13 cellular contexts compared by ENCODE assay signal in genomic region chr5:141839015-141839513, GRCh38. TPM values are rescaled to one million over a fixed set of nuclear protein-coding genes. Genes with fewer than 3 reads are reported as not detected.
DNase-seq lines count a peak whose midpoint lies in the region; ATAC-seq and TF ChIP-seq lines count a peak whose summit lies in the region.
"Had no signal": no experiment of that assay in that cellular context is flagged by ENCODE, and none has a peak within 500 bp of the region (broad histone marks: within the 10 kb centered on the region; RNA-seq: fewer than 3 reads in every experiment).

No MANE protein-coding gene starts in this region.

- H3K36me3 ChIP-seq in psoas muscle (ENCODE audit: insufficient read depth in 1 of 2, low read depth in 1 of 2): no peaks in the 10 kb centered on the region
- H3K36me3 ChIP-seq: sigmoid colon had no signal

- H3K9me3 ChIP-seq in psoas muscle: no peaks in the 10 kb centered on the region
- H3K9me3 ChIP-seq: mucosa of descending colon, sigmoid colon had no signal

- H3K27ac ChIP-seq in psoas muscle: peak overlapping the region; percentile 66

- peaks cover 19% of the 10 kb centered on the region for H3K4me1 ChIP-seq in psoas muscle

- intact Hi-C loops in psoas muscle (cut with DNase I): no loop called here

- 19 to 35% (median 35%) methylated on average over 11 of the region's 11 CpGs for WGBS in psoas muscle, 3 donors

- TF ChIP-seq CTCF in GM12864 (IDR thresholded peaks at IDR 0.05; ENCODE audit: low read depth, low read length, missing control alignments) (no peak), psoas muscle (IDR thresholded peaks at IDR 0.05) (no peak)

- DNase-seq in GM12864 (ENCODE audit: low read depth) (no peak), NCI-H2227 (lab: John Stamatoyannopoulos, UW; ENCODE audit: unreplicated experiment) (peak; percentile 84), fibroblast of peridontal ligament (ENCODE audit: extremely low read depth) (peak; percentile 12), psoas muscle (no peak), NCI-H2107 treated with DMSO at 0.1 percent for 48 hours (lab: John Stamatoyannopoulos, UW; ENCODE audit: unreplicated experiment) (no peak), HT-29 (ENCODE audit: low spot score) (no peak), midbrain (lab: John Stamatoyannopoulos, UW) (no peak), NCI-H2081 treated with DMSO at 0.1 percent for 48 hours (lab: John Stamatoyannopoulos, UW) (no peak)
- DNase-seq: activated effector memory CD4-positive, alpha-beta T cell treated with anti-CD3 and anti-CD28 coated beads, Interleukin-2, amount 50 U/mL, for 16 hours; CD4-positive, CD25-positive, alpha-beta regulatory T cell; mucosa of descending colon; NCI-H774; sigmoid colon had no signal

- H3K4me3 ChIP-seq in GM12864 (ENCODE audit: low read depth, low read length) (peak overlapping the region; percentile 22), psoas muscle (no peak overlapping the region)
- H3K4me3 ChIP-seq: mucosa of descending colon, sigmoid colon had no signal

- peaks cover 0 to 16% (median 0%) of the 10 kb centered on the region in 3 donors for H3K27me3 ChIP-seq in psoas muscle (ENCODE audit: insufficient read depth in 3 of 3, low read length in 2 of 3)

- peak in 3 of 4 donors; percentile 33 to 50 (median 40) for ATAC-seq in psoas muscle
- ATAC-seq: mucosa of descending colon had no signal

RNA-seq across cellular contexts. Expression of gene PCDH1, which starts 39.1 kb away (rescaled TPM):
- 10 to 100 TPM; 10.1 to 17.4 (median 13.7) TPM for total RNA-seq in psoas muscle
- polyA plus RNA-seq in psoas muscle: 1 to 10 TPM; 4.2 to 8.8 (median 5.1) TPM
- 108 and 131 TPM in 2 replicates for total RNA-seq in HT-29 (2014; rRNA removed; shearing (Covaris generic))

Comparison
In these comparisons a context has a peak if more than half of its experiments do, and no peak if none do; other contexts are left out.
1. DNase-seq: peak in NCI-H2227 (single experiment) and fibroblast of peridontal ligament (single experiment); none in GM12864 (single experiment), psoas muscle (0 of 2), NCI-H2107 treated with DMSO at 0.1 percent for 48 hours (single experiment), HT-29 (single experiment), midbrain (single experiment) and NCI-H2081 treated with DMSO at 0.1 percent for 48 hours (single experiment).